Comparison of ENCODE assay signal across 8 cellular contexts in genomic region chr17:82876602-82877391, GRCh38. TPM values are rescaled to one million over a fixed set of nuclear protein-coding genes. Genes with fewer than 3 reads are reported as not detected.
A peak's percentile ranks its signal among the peaks of the same experiment; 100 is the strongest.
DNase-seq lines count a peak whose midpoint lies in the region; ATAC-seq and TF ChIP-seq lines count a peak whose summit lies in the region.

No MANE protein-coding gene starts in this region.

- peak overlapping the region; percentile 54 for H3K9ac ChIP-seq in adipocyte (ENCODE audit: low read length)

- H3K4me1 Mint-ChIP-seq in immature natural killer cell: peaks cover 36 to 40% of the 10 kb centered on the region in 2 donors

- no peak overlapping the region for H3K4me3 Mint-ChIP-seq in immature natural killer cell

- peaks cover 7% of the 10 kb centered on the region for H3K36me3 ChIP-seq in adipocyte (ENCODE audit: control insufficient read depth, insufficient read depth, low read length, severe bottlenecking)

- no peaks in the 10 kb centered on the region for H3K9me3 Mint-ChIP-seq in immature natural killer cell

- peaks cover 25% of the 10 kb centered on the region for H3K4me1 ChIP-seq in adipocyte (ENCODE audit: control insufficient read depth, insufficient read depth, low read length)

- CTCF ChIA-PET in AG04449 (lab: Yijun Ruan, JAX): interaction anchor here (0.8 to 2.1 kb wide), 10 partner anchors 9 to 207 kb away, joined by 3 to 13 read pairs (median 4); no protein-coding TSS in a partner anchor

- intact Hi-C loops in Right ventricle myocardium superior (cut with DNase I) (no loop called here), posterior vena cava (cut with DNase I) (no loop called here)

- TF ChIP-seq CTCF in AG04449 (IDR thresholded peaks at IDR 0.05; ENCODE audit: insufficient read depth, low read length, missing control alignments): peak; percentile 68

- H3K27me3 ChIP-seq in adipocyte (replicated peaks; ENCODE audit: control insufficient read depth, insufficient read depth, low read length): no peaks in the 10 kb centered on the region

- DNase-seq in AG04449 (ENCODE audit: low read depth, low spot score): no peak
- peak; percentile 73 for DNase-seq in HPDE6-E6E7 (ENCODE audit: extremely low spot score)
- DNase-seq in adipocyte (ENCODE audit: low read depth): peak; percentile 65
- peak; percentile 87 for DNase-seq in Right ventricle myocardium superior
- DNase-seq in posterior vena cava (ENCODE audit: low spot score): peak; percentile 91
- no peak for DNase-seq in immature natural killer cell

- no peaks in the 10 kb centered on the region for H3K9me3 ChIP-seq in adipocyte (ENCODE audit: control insufficient read depth, low read length)

- H3K36me3 Mint-ChIP-seq in immature natural killer cell: peaks cover 0 to 27% (median 21%) of the 10 kb centered on the region in 3 donors

- H3K4me3 ChIP-seq in AG04449 (ENCODE audit: low read depth, low read length) (no peak overlapping the region), adipocyte (ENCODE audit: low read length) (peak overlapping the region; percentile 5)

- POLR2A ChIA-PET in AG04449 (lab: Yijun Ruan, JAX): no interaction called here

- no peak overlapping the region for H3K27ac Mint-ChIP-seq in immature natural killer cell

- H3K27me3 Mint-ChIP-seq in immature natural killer cell (ENCODE audit: low read depth in 3 of 3): peaks cover 2 to 11% (median 10%) of the 10 kb centered on the region in 3 donors

- ATAC-seq in Right ventricle myocardium superior (ENCODE audit: poor library complexity) (peak; percentile 95), GM19324 (IDR thresholded peaks at IDR 0.05; ENCODE audit: low FRiP score, unreplicated experiment) (no peak), GM18502 (IDR thresholded peaks at IDR 0.05; ENCODE audit: poor library complexity, unreplicated experiment) (no peak)

RNA-seq across cellular contexts. Expression of gene ZNF750, which starts 37.0 kb away (rescaled TPM):
- 0.13 TPM for total RNA-seq in Right ventricle myocardium superior
- total RNA-seq in posterior vena cava: not detected
- polyA plus RNA-seq in immature natural killer cell: under 1 TPM in 1 of 3 donors, not detected in 2; 0.11 TPM

Comparison
In these comparisons a context has a peak if more than half of its experiments do, and no peak if none do; other contexts are left out.
1. DNase-seq: peak in HPDE6-E6E7 (single experiment), adipocyte (single experiment), Right ventricle myocardium superior (single experiment) and posterior vena cava (single experiment); none in AG04449 (single experiment) and immature natural killer cell (0 of 3).